Comparison of ENCODE assay signal across 1 cellular context in the genomic region with DNA sequence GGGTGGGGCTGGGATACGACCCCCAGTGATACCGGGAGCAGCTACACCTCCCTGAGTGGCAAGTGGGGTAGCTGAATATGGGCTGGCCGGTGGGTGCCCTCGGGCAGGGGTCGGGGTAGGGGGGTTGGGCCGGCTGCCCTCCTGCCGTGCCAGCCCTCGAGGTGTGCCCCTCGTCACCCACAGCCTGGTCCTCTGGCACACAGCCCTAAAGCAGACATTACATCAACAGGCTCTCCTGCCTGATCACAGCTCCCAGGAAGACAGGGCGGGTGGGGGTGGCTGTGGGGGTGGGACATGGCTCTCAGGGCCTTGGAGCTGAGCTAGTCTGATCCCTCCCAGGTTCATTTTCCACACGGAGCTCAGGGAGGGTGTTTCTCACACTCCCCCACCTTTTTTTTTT.
TF ChIP-seq lines count a peak whose summit lies in the region.

No MANE protein-coding gene starts in this region.

TF ChIP-seq in K562, 482 proteins besides CTCF, POLR2A, EP300 and RAD21:
- peak; percentile 15; the same call in 1 of the 2 replicates for TF ChIP-seq POLR2G (IDR thresholded peaks at IDR 0.05; ENCODE audit: low read depth, low read length)
- no peak for TF ChIP-seq PHF21A (IDR thresholded peaks at IDR 0.05; ENCODE audit: borderline replicate concordance, low read depth)
